1 cellular context compared by ENCODE assay signal in the genomic region with DNA sequence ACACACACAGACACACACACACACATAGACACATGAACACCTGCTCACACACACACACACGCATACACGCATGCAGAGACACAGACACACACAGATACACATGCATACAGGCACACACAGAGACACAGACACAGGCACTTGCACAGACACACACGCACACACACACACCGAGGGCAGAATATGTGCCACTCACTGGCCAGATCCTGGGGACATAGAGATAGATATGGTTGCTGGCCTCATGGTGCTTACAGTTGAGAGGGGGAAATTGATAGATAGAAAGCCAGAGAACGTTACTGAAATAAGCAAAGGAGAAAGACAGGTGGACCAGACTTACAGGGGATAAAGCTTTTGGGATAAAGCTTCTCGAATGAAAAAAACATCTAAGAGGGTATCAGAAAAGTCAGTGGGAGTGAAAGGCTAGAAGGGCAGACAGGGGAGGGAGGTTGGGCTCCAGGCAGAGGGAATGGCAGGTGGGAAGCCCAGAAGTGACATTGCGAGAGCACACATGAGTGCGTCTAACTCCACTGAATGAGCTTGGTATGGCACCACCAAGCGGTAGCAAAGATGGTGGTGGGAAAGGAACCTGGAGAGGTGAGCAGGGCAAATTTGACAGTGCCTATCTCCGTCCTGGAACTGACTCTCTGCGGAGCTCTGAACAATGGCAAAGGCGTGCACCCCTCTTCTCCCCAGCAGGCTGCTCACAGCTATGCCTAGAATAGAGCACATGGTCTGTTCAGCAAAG.
TF ChIP-seq lines count a peak whose summit lies in the region.

No MANE protein-coding gene starts in this region.

TF ChIP-seq in GM12878, 131 proteins besides CTCF, POLR2A, EP300 and RAD21:
- TF ChIP-seq TCF7 (IDR thresholded peaks at IDR 0.05; ENCODE audit: borderline replicate concordance) = no peak
- TF ChIP-seq NR2C2 (IDR thresholded peaks at IDR 0.05; ENCODE audit: borderline replicate concordance, control insufficient read depth, insufficient read length, low read depth) = no peak
- no peak for TF ChIP-seq CREB1 (IDR thresholded peaks at IDR 0.05; ENCODE audit: low read depth)
- TF ChIP-seq MYC (IDR thresholded peaks at IDR 0.05; ENCODE audit: insufficient read depth, insufficient read length, insufficient replicate concordance, low read length, severe bottlenecking) = no peak
- TF ChIP-seq SMC3 (IDR thresholded peaks at IDR 0.05; ENCODE audit: borderline replicate concordance, low read length) = peak; percentile 13; the same call in 1 of the 2 replicates
- no peak for TF ChIP-seq PAX8 (IDR thresholded peaks at IDR 0.05)
